ENCODE assay signal across 8 cellular contexts in genomic region chr18:62131305-62131909, GRCh38. TPM values are rescaled to one million over a fixed set of nuclear protein-coding genes. Genes with fewer than 3 reads are reported as not detected.
A peak's percentile ranks its signal among the peaks of the same experiment; 100 is the strongest.
DNase-seq lines count a peak whose midpoint lies in the region; ATAC-seq and TF ChIP-seq lines count a peak whose summit lies in the region.

No MANE protein-coding gene starts in this region.

- H3K9me3 Mint-ChIP-seq in natural killer cell = no peaks in the 10 kb centered on the region

- TF ChIP-seq CTCF in AG09309 (IDR thresholded peaks at IDR 0.05; ENCODE audit: control insufficient read depth, insufficient read depth, low read depth, low read length, missing control alignments) (peak; percentile 91), epithelial cell of esophagus (IDR thresholded peaks at IDR 0.05; ENCODE audit: insufficient read depth, low read depth, low read length, missing control alignments) (peak; percentile 98), natural killer cell (IDR thresholded peaks at IDR 0.05) (peak; percentile 99)

- peak; percentile 52 for ATAC-seq in GM18520 (IDR thresholded peaks at IDR 0.05; ENCODE audit: unreplicated experiment)
- ATAC-seq in HG03342 (IDR thresholded peaks at IDR 0.05; ENCODE audit: unreplicated experiment) = peak; percentile 68
- ATAC-seq in natural killer cell = peak; percentile 42 to 78 (median 70)
- ATAC-seq in stimulated activated naive CD8-positive, alpha-beta T cell treated with anti-CD3 and anti-CD28 coated beads, Interleukin-15, Interleukin-2, amounts not matched to agents 100 U/mL and 50 U/mL, for 24 hours = peak; percentile 59

- H3K4me3 ChIP-seq in AG09309 (ENCODE audit: control insufficient read depth, low read depth, low read length) (no peak overlapping the region), epithelial cell of esophagus (ENCODE audit: low read length) (no peak overlapping the region)

- no peak overlapping the region for H3K27ac Mint-ChIP-seq in natural killer cell

- H3K4me3 Mint-ChIP-seq in natural killer cell = no peak overlapping the region

- H3K27me3 Mint-ChIP-seq in natural killer cell (ENCODE audit: low read depth in 2 of 2) = no peaks in the 10 kb centered on the region

- no peaks in the 10 kb centered on the region for H3K36me3 Mint-ChIP-seq in natural killer cell

- DNase-seq in AG09309 (ENCODE audit: low read depth) = peak; percentile 28
- peak; percentile 81 for DNase-seq in NCI-H69 (lab: John Stamatoyannopoulos, UW)
- DNase-seq in activated CD8-positive, alpha-beta memory T cell treated with anti-CD3 and anti-CD28 coated beads for 4 hours (ENCODE audit: low read depth in 2 of 2) = peak; percentile 30 to 38
- DNase-seq in epithelial cell of esophagus (ENCODE audit: low read depth) = peak; percentile 67
- DNase-seq in natural killer cell = peak; percentile 26
- peak; percentile 64 for DNase-seq in stimulated activated naive CD8-positive, alpha-beta T cell treated with anti-CD3 and anti-CD28 coated beads, Interleukin-15, Interleukin-2, amounts not matched to agents 100 U/mL and 50 U/mL, for 24 hours

- intact Hi-C loops in natural killer cell (cut with micrococcal nuclease) = loop anchor here (1.0 kb wide), 3 partner anchors 495 to 580 kb away; no protein-coding TSS in a partner anchor

- H3K4me1 Mint-ChIP-seq in natural killer cell = no peaks in the 10 kb centered on the region

RNA-seq across cellular contexts. Expression of gene PIGN, which starts 55.4 kb away (rescaled TPM):
- 10 to 100 TPM; 12.2 to 21.7 (median 20.1) TPM for total RNA-seq in natural killer cell

RNA-seq across cellular contexts. Expression of gene RELCH, which starts 55.6 kb away (rescaled TPM):
- 10 to 100 TPM; 60.1 to 69.9 (median 63.9) TPM for total RNA-seq in natural killer cell

Comparison
In these comparisons a context has a peak if more than half of its experiments do, and no peak if none do; other contexts are left out.
1. DNase-seq: peak in every context shown above with its lines; median percentile 81 in NCI-H69; 67 in epithelial cell of esophagus; 64 in stimulated activated naive CD8-positive, alpha-beta T cell treated with anti-CD3 and anti-CD28 coated beads, Interleukin-15, Interleukin-2, amounts not matched to agents 100 U/mL and 50 U/mL, for 24 hours; 34 in activated CD8-positive, alpha-beta memory T cell treated with anti-CD3 and anti-CD28 coated beads for 4 hours; 28 in AG09309; 26 in natural killer cell.